8 cellular contexts compared by ENCODE assay signal in the genomic region with DNA sequence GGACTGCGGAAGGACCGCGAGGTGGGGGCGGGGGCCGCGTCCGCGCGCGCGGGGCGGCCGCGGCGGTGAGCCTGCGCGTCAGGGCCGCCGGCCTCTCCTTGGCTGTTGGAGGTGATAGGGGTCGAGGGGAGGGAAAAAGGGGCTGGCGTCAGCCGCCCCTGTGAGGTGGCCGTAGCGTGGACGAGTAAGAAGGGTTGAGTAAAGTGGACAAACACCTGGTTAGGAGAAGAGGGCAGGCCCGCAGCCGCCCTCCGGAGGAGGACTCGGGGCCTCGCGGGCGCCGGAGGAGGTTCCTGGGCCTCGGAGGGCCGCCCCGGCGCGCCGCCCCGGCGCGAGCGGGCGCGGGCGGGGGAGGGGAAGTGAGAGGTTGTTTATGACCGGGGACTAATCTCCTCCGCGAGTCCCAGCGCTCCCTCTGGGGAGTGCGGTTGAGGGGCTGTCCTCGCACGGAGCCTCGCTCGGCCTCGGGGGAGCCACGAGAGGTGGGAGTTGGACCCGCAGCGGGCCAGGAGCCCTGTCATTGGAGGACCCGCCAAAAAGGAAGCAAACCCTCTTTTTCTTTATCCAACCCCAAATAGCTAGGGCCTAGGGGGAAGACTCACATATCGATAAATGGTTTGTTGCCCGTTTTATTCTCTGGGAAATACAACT. TPM values are rescaled to one million over a fixed set of nuclear protein-coding genes. Genes with fewer than 3 reads are reported as not detected.
DNase-seq lines count a peak whose midpoint lies in the region; FAIRE-seq and TF ChIP-seq lines count a peak whose summit lies in the region.

No MANE protein-coding gene starts in this region.

- H3K36me3 ChIP-seq in brain microvascular endothelial cell (replicated peaks) (peaks cover 11% of the 10 kb centered on the region), kidney (ENCODE audit: control insufficient read depth in 1 of 2, insufficient read depth in 2 of 2, low read length in 2 of 2) (peaks cover 0 to 23% of the 10 kb centered on the region in 2 donors)

- no peak for TF ChIP-seq CTCF in GM12865 (IDR thresholded peaks at IDR 0.05; ENCODE audit: insufficient read depth, low read depth, low read length, missing control alignments)
- TF ChIP-seq CTCF in LNCaP clone FGC (IDR thresholded peaks at IDR 0.05; ENCODE audit: control insufficient read depth, extremely low read depth, insufficient read depth), result no peak
- no peak for TF ChIP-seq CTCF in brain microvascular endothelial cell (IDR thresholded peaks at IDR 0.05; ENCODE audit: low read depth, low read length, missing control alignments)
- no peak for TF ChIP-seq CTCF in kidney (IDR thresholded peaks at IDR 0.05; ENCODE audit: borderline replicate concordance, extremely low read depth, insufficient read depth)

- H3K27ac ChIP-seq in brain microvascular endothelial cell (peak overlapping the region; percentile 90), kidney (ENCODE audit: low read depth in 2 of 2, low read length in 2 of 2) (peak overlapping the region; percentile 95 to 96)

- DNase-seq in GM12865 (ENCODE audit: low read depth), result peak; percentile 85
- DNase-seq in H54 (ENCODE audit: insufficient read length, low spot score), result peak; percentile 40
- peak; percentile 23 for DNase-seq in LNCaP clone FGC (ENCODE audit: low read depth)
- DNase-seq in UCSD-AML1 (lab: John Stamatoyannopoulos, UW; ENCODE audit: unreplicated experiment), result peak; percentile 91
- peak; percentile 49 for DNase-seq in brain microvascular endothelial cell
- peak; percentile 94 for DNase-seq in kidney
- DNase-seq in stimulated activated CD4-positive, alpha-beta T cell treated with anti-CD3 and anti-CD28 coated beads, Interleukin-15, amount 100 ng/mL, for 48 hours (ENCODE audit: low read depth in 2 of 2), result peak; percentile 61 to 72
- DNase-seq in OCI-M2 (lab: John Stamatoyannopoulos, UW; ENCODE audit: unreplicated experiment), result no peak

- intact Hi-C loops in kidney (cut with DNase I), result loop anchor here (10.0 kb wide), 1 partner anchor 131 kb away; the partner anchor contains the start of gene WDFY2

- no peaks in the 10 kb centered on the region for H3K9me3 ChIP-seq in kidney (ENCODE audit: control insufficient read depth in 1 of 2, low read length in 2 of 2)

- in situ Hi-C loops in brain microvascular endothelial cell (cut with HindIII; ENCODE audit: low pct_ligation_motif_present, low sequenced_read_pairs), result no loop called here

- H3K27me3 ChIP-seq in brain microvascular endothelial cell (replicated peaks), result no peaks in the 10 kb centered on the region

- H3K9ac ChIP-seq in kidney (ENCODE audit: low read length in 2 of 2), result peak overlapping the region; percentile 56 to 95

- peaks cover 4 to 6% of the 10 kb centered on the region in 2 donors for H3K4me1 ChIP-seq in kidney (ENCODE audit: control insufficient read depth in 1 of 2, insufficient read depth in 1 of 2, low read depth in 1 of 2, low read length in 2 of 2)

- peak overlapping the region; percentile 86 for H3K4me3 ChIP-seq in GM12865 (ENCODE audit: low read depth, low read length)
- peak overlapping the region; percentile 59 for H3K4me3 ChIP-seq in LNCaP clone FGC (ENCODE audit: low read depth, low read length)
- peak overlapping the region; percentile 70 for H3K4me3 ChIP-seq in brain microvascular endothelial cell (ENCODE audit: low read depth, low read length)
- peak overlapping the region; percentile 74 to 89 for H3K4me3 ChIP-seq in kidney (ENCODE audit: low read length in 2 of 2)

- FAIRE-seq in H54 (lab: Jason Lieb, UNC) (no peak), kidney (lab: Jason Lieb, UNC) (no peak)

- TF ChIP-seq POLR2A in H54 (IDR thresholded peaks at IDR 0.05; ENCODE audit: low read depth, low read length), result peak; percentile 70

RNA-seq across cellular contexts. Expression of gene INTS6, which starts 0.6 kb away (rescaled TPM):
- total RNA-seq in kidney, result 31.0 TPM
- polyA plus RNA-seq in kidney (ENCODE audit: insufficient read depth, low read depth, low replicate concordance), result 8.3 TPM
